Comparison of ENCODE assay signal across 15 cellular contexts in genomic region chr5:17631788-17632187, GRCh38. TPM values are rescaled to one million over a fixed set of nuclear protein-coding genes. Genes with fewer than 3 reads are reported as not detected.
"Had no signal": no experiment of that assay in that cellular context is flagged by ENCODE, and none has a peak within 500 bp of the region (broad histone marks: within the 10 kb centered on the region; RNA-seq: fewer than 3 reads in every experiment).

Gene TAF11L13 (plus strand): TSS chr5:17632088.

RNA-seq across cellular contexts. Expression of gene TAF11L13, which starts in this region (rescaled TPM):
- total RNA-seq: activated B cell treated with CpG ODN at 0.5 μM for 24 hours; activated CD4-positive, alpha-beta memory T cell treated with anti-CD3 and anti-CD28 coated beads for 36 hours; activated CD4-positive, alpha-beta memory T cell treated with anti-CD3 and anti-CD28 coated beads, Interleukin-2, amount 10 ng/mL, durations not matched to agents 7 days and 5 days; activated CD4-positive, alpha-beta T cell treated with anti-CD3 and anti-CD28 coated beads for 36 hours; activated CD4-positive, alpha-beta T cell treated with anti-CD3 and anti-CD28 coated beads, Interleukin-2, amount 10 ng/mL, durations not matched to agents 24 days and 14 days; activated CD4-positive, alpha-beta T cell treated with anti-CD3 and anti-CD28 coated beads, Interleukin-2, amount 10 ng/mL, durations not matched to agents 7 days and 5 days; activated CD8-positive, alpha-beta memory T cell treated with anti-CD3 and anti-CD28 coated beads for 36 hours; activated CD8-positive, alpha-beta memory T cell treated with anti-CD3 and anti-CD28 coated beads, Interleukin-2, amount 10 ng/mL, durations not matched to agents 7 days and 5 days; activated CD8-positive, alpha-beta T cell treated with anti-CD3 and anti-CD28 coated beads for 36 hours; activated CD8-positive, alpha-beta T cell treated with anti-CD3 and anti-CD28 coated beads, Interleukin-2, amount 10 ng/mL, durations not matched to agents 7 days and 5 days; T-cell; T-helper 1 cell treated with Interleukin-12 subunit alpha and Interleukin-12 subunit beta and Interleukin-4 antibody, amounts not matched to agents 30 ng/mL and 1 ng/mL, for 36 hours; T-helper 17 cell; T-helper 2 cell treated with Interferon-gamma antibody and Interleukin-4, amounts not matched to agents 100 ng/mL and 5 ng/mL, for 36 hours; WTC11 had no signal
